Comparison of ENCODE assay signal across 1 cellular context in the genomic region with DNA sequence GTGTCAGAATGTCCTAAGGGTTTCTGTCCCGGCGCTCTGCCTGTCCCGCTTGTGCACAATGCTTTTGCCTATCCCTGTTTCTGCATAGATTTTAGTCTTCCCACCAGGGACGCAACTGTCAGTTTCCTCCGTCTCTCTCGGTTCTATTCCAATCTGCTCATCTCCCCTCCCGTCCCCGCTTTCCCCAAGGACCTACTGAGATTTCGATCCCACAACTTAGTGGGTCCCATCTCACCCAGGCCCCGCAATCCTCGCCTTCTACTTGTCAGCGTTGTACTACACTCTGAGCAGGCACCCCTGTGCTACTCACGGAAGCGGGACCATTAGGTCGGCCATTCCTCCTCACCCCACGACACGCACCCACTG.
TF ChIP-seq lines count a peak whose summit lies in the region.

No MANE protein-coding gene starts in this region.

TF ChIP-seq in GM23338, 12 proteins besides CTCF, POLR2A, EP300 and RAD21 (continued from another document):
- TF ChIP-seq ETS1 (IDR thresholded peaks at IDR 0.05) (no peak), ZNF331 (CRISPR knock-in tag; IDR thresholded peaks at IDR 0.05; ENCODE audit: low read depth) (no peak)
- TF ChIP-seq, protein P1, sequence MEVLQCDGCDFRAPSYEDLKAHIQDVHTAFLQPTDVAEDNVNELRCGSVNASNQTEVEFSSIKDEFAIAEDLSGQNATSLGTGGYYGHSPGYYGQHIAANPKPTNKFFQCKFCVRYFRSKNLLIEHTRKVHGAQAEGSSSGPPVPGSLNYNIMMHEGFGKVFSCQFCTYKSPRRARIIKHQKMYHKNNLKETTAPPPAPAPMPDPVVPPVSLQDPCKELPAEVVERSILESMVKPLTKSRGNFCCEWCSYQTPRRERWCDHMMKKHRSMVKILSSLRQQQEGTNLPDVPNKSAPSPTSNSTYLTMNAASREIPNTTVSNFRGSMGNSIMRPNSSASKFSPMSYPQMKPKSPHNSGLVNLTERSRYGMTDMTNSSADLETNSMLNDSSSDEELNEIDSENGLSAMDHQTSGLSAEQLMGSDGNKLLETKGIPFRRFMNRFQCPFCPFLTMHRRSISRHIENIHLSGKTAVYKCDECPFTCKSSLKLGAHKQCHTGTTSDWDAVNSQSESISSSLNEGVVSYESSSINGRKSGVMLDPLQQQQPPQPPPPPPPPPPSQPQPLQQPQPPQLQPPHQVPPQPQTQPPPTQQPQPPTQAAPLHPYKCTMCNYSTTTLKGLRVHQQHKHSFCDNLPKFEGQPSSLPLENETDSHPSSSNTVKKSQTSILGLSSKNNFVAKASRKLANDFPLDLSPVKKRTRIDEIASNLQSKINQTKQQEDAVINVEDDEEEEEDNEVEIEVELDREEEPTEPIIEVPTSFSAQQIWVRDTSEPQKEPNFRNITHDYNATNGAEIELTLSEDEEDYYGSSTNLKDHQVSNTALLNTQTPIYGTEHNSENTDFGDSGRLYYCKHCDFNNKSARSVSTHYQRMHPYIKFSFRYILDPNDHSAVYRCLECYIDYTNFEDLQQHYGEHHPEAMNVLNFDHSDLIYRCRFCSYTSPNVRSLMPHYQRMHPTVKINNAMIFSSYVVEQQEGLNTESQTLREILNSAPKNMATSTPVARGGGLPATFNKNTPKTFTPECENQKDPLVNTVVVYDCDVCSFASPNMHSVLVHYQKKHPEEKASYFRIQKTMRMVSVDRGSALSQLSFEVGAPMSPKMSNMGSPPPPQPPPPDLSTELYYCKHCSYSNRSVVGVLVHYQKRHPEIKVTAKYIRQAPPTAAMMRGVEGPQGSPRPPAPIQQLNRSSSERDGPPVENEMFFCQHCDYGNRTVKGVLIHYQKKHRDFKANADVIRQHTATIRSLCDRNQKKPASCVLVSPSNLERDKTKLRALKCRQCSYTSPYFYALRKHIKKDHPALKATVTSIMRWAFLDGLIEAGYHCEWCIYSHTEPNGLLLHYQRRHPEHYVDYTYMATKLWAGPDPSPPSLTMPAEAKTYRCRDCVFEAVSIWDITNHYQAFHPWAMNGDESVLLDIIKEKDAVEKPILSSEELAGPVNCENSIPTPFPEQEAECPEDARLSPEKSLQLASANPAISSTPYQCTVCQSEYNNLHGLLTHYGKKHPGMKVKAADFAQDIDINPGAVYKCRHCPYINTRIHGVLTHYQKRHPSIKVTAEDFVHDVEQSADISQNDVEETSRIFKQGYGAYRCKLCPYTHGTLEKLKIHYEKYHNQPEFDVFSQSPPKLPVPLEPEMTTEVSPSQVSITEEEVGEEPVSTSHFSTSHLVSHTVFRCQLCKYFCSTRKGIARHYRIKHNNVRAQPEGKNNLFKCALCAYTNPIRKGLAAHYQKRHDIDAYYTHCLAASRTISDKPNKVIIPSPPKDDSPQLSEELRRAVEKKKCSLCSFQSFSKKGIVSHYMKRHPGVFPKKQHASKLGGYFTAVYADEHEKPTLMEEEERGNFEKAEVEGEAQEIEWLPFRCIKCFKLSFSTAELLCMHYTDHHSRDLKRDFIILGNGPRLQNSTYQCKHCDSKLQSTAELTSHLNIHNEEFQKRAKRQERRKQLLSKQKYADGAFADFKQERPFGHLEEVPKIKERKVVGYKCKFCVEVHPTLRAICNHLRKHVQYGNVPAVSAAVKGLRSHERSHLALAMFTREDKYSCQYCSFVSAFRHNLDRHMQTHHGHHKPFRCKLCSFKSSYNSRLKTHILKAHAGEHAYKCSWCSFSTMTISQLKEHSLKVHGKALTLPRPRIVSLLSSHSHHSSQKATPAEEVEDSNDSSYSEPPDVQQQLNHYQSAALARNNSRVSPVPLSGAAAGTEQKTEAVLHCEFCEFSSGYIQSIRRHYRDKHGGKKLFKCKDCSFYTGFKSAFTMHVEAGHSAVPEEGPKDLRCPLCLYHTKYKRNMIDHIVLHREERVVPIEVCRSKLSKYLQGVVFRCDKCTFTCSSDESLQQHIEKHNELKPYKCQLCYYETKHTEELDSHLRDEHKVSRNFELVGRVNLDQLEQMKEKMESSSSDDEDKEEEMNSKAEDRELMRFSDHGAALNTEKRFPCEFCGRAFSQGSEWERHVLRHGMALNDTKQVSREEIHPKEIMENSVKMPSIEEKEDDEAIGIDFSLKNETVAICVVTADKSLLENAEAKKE (CRISPR knock-in tag; IDR thresholded peaks at IDR 0.05) = no peak
